1 cellular context compared by ENCODE assay signal in genomic region chr11:117199061-117199915, GRCh38.
A peak's percentile ranks its signal among the peaks of the same experiment; 100 is the strongest.
TF ChIP-seq lines count a peak whose summit lies in the region.

Gene TAGLN, plus strand, starts transcription at chr11:117199370. Its CDS starts 3,644 bp downstream, at chr11:117203014.

TF ChIP-seq in WTC11, 78 proteins besides CTCF, POLR2A, EP300 and RAD21:
- TF ChIP-seq ZNF532 (CRISPR knock-in tag; IDR thresholded peaks at IDR 0.05; ENCODE audit: borderline replicate concordance): no peak
- peak; percentile 51; the same call in 1 of the 2 replicates for TF ChIP-seq EMX1 (CRISPR knock-in tag; IDR thresholded peaks at IDR 0.05)
- TF ChIP-seq AR (CRISPR knock-in tag; IDR thresholded peaks at IDR 0.05): peak; percentile 74; the same call in 1 of the 2 replicates
- TF ChIP-seq, protein P1, sequence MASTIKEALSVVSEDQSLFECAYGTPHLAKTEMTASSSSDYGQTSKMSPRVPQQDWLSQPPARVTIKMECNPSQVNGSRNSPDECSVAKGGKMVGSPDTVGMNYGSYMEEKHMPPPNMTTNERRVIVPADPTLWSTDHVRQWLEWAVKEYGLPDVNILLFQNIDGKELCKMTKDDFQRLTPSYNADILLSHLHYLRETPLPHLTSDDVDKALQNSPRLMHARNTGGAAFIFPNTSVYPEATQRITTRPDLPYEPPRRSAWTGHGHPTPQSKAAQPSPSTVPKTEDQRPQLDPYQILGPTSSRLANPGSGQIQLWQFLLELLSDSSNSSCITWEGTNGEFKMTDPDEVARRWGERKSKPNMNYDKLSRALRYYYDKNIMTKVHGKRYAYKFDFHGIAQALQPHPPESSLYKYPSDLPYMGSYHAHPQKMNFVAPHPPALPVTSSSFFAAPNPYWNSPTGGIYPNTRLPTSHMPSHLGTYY (CRISPR knock-in tag; IDR thresholded peaks at IDR 0.05): 0 out of 2 replicates have a peak, but pooled peaks have one; percentile 72
